15 cellular contexts compared by ENCODE assay signal in the genomic region with DNA sequence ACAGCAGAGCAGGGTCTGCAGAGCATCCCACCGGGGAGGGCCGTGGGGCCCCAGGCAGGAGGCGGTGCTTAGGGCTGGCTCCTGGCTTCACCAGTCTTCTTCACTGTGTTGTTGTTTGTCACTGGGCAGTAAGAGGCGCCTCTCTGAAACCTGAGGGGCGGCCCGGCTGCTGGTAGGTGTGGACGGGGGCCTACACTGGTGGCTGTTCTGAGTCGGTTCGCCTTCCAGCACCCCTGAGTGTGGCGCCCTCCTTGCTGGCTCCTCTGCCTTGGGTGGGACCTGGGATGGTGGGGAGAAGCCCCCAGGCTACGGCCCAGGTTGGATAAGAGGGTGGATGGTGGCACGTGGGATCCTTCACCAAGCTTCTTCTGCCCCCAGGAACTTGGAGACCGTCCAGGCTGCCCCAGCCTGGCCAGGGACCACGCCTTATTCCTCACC. TPM values are rescaled to one million over a fixed set of nuclear protein-coding genes. Genes with fewer than 3 reads are reported as not detected.
DNase-seq lines count a peak whose midpoint lies in the region; FAIRE-seq and TF ChIP-seq lines count a peak whose summit lies in the region.
"Had no signal": no experiment of that assay in that cellular context is flagged by ENCODE, and none has a peak within 500 bp of the region (broad histone marks: within the 10 kb centered on the region; RNA-seq: fewer than 3 reads in every experiment).

No MANE protein-coding gene starts in this region.

- H3K4me3 Mint-ChIP-seq in CD14-positive monocyte (no peak overlapping the region), neural crest cell (no peak overlapping the region)
- H3K4me3 Mint-ChIP-seq: CD8-positive, alpha-beta T cell had no signal

- FAIRE-seq in H1 (lab: Jason Lieb, UNC): no peak
- FAIRE-seq: RCC 7860 had no signal

- TF ChIP-seq RAD21 in H1 (IDR thresholded peaks at IDR 0.05 in 1 of 2, conservative IDR thresholded peaks at IDR 0.05 in 1 of 2; ENCODE audit: low read depth in 2 of 2, low read length in 2 of 2): no peak

- no peak overlapping the region for H3K14ac ChIP-seq in H1 (ENCODE audit: insufficient read length)

- H2AFZ ChIP-seq in H1 (ENCODE audit: low read length): no peak overlapping the region

- H3K18ac ChIP-seq in H1 (ENCODE audit: extremely low read depth, low read length): no peak overlapping the region

- H4K5ac ChIP-seq in H1 (ENCODE audit: insufficient read length, low read depth, low read length): no peak overlapping the region

- no peak overlapping the region for H2BK120ac ChIP-seq in H1 (replicated peaks; ENCODE audit: low read depth, low read length)

- no peak overlapping the region for H3K4ac ChIP-seq in H1 (replicated peaks; ENCODE audit: insufficient read length, low read depth, low read length)

- no peaks in the 10 kb centered on the region for H3K23me2 ChIP-seq in H1 (ENCODE audit: low read depth, low read length)

- H4K91ac ChIP-seq in H1 (replicated peaks; ENCODE audit: insufficient read length, low read length): no peak overlapping the region

- no peak overlapping the region for H2AK5ac ChIP-seq in H1 (ENCODE audit: low read depth, low read length)

- H2BK12ac ChIP-seq in H1 (ENCODE audit: low read depth, low read length): no peak overlapping the region

- no peak for TF ChIP-seq EP300 in H1 (IDR thresholded peaks at IDR 0.05; ENCODE audit: borderline replicate concordance in 1 of 2, low read depth in 2 of 2, low read length in 2 of 2)

- peak overlapping the region; percentile 20; the same call in 1 of the 2 replicates for H4K8ac ChIP-seq in H1 (ENCODE audit: extremely low read depth, insufficient read depth, low read length)

- H3K79me1 ChIP-seq in H1 (ENCODE audit: low read depth, low read length): peaks cover 5% of the 10 kb centered on the region; the same call in 1 of the 2 replicates

- H3K9me3 ChIP-seq in H1 (ENCODE audit: insufficient read depth in 2 of 2, low read depth in 1 of 2, low read length in 1 of 2) (no peaks in the 10 kb centered on the region), uterus (no peaks in the 10 kb centered on the region)

- H3K4me1 ChIP-seq in H1 (replicated peaks in 1 of 4; ENCODE audit: control insufficient read depth in 3 of 4, insufficient read depth in 4 of 4, low read length in 3 of 4) (peaks cover 0 to 15% (median 3%) of the 10 kb centered on the region in 4 experiments; a peak in 4 of 7 replicates), uterus (no peaks in the 10 kb centered on the region)

- H3K36me3 Mint-ChIP-seq in CD14-positive monocyte (peaks cover 0 to 6% of the 10 kb centered on the region in 2 donors), neural crest cell (ENCODE audit: low read depth) (peaks cover 4% of the 10 kb centered on the region)
- H3K36me3 Mint-ChIP-seq: CD8-positive, alpha-beta T cell had no signal

- DNase-seq in CD14-positive monocyte (ENCODE audit: low spot score): no peak
- DNase-seq in HL-60 (ENCODE audit: low read depth in 1 of 2, low spot score in 1 of 2): no peak
- DNase-seq in H1 (ENCODE audit: low read depth in 1 of 2, low spot score in 2 of 2): no peak
- no peak for DNase-seq in neural crest cell (ENCODE audit: low read depth, low spot score)
- no peak for DNase-seq in glomerular visceral epithelial cell (ENCODE audit: extremely low spot score)
- DNase-seq in EL: no peak
- DNase-seq in SW480 (ENCODE audit: low spot score): no peak
- no peak for DNase-seq in uterus
- DNase-seq: CD8-positive, alpha-beta T cell; NCI-H1417; NCI-H2029; NCI-H2171 treated with DMSO at 0.1 percent for 48 hours; NCI-H774; SIG-M5 had no signal

- no peak overlapping the region for H2BK5ac ChIP-seq in H1 (ENCODE audit: low read depth, low read length)

- POLR2A ChIA-PET in H1 (lab: Charles Lee; ENCODE audit: partially characterized antibody): no interaction called here

- CTCF ChIA-PET in H1 (lab: Charles Lee; ENCODE audit: partially characterized antibody): interaction anchor here (1.6 kb wide), 1 partner anchor 13 kb away, joined by 4 read pairs; no protein-coding TSS in a partner anchor

- H3K4me1 Mint-ChIP-seq in CD14-positive monocyte: peaks cover 61% of the 10 kb centered on the region
- H3K4me1 Mint-ChIP-seq in neural crest cell: peaks cover 38% of the 10 kb centered on the region

- H3K4me3 ChIP-seq in HL-60 (replicated peaks; ENCODE audit: insufficient read depth, low read length): no peak overlapping the region
- no peak overlapping the region for H3K4me3 ChIP-seq in H1 (ENCODE audit: extremely low read depth in 1 of 4, insufficient read depth in 2 of 4, low read depth in 3 of 4, low read length in 4 of 4)
- no peak overlapping the region for H3K4me3 ChIP-seq in uterus

- no peak overlapping the region for H3K4me2 ChIP-seq in H1 (ENCODE audit: insufficient read depth in 1 of 2, low read depth in 2 of 2, low read length in 2 of 2)

- no peak overlapping the region for H3K9ac ChIP-seq in H1 (replicated peaks in 1 of 4; ENCODE audit: extremely low read depth in 1 of 4, low read depth in 3 of 4, low read length in 3 of 4)

- H3K9me3 Mint-ChIP-seq in CD14-positive monocyte (peaks cover 0 to 3% (median 0%) of the 10 kb centered on the region in 7 donors), neural crest cell (no peaks in the 10 kb centered on the region)
- H3K9me3 Mint-ChIP-seq: CD8-positive, alpha-beta T cell had no signal

- TF ChIP-seq CTCF in CD14-positive monocyte (IDR thresholded peaks at IDR 0.05) (no peak), HL-60 (IDR thresholded peaks at IDR 0.05; ENCODE audit: insufficient read depth, low read length) (no peak), H1 (IDR thresholded peaks at IDR 0.05; ENCODE audit: control extremely low read depth in 1 of 3, insufficient read depth in 1 of 3, low read depth in 1 of 3, low read length in 3 of 3) (no peak), neural crest cell (conservative IDR thresholded peaks at IDR 0.05) (no peak), uterus (IDR thresholded peaks at IDR 0.05) (no peak)

- H3K27ac Mint-ChIP-seq in CD14-positive monocyte: peak overlapping the region in 5 of 7 donors; percentile 20 to 75 (median 60)
- peak overlapping the region; percentile 89 for H3K27ac Mint-ChIP-seq in neural crest cell (ENCODE audit: unreplicated experiment)
- H3K27ac Mint-ChIP-seq: CD8-positive, alpha-beta T cell had no signal

- H3K79me2 ChIP-seq in H1 (ENCODE audit: control insufficient read depth in 1 of 2, insufficient read depth in 2 of 2, low read length in 2 of 2): peaks cover 0 to 4% of the 10 kb centered on the region in 2 experiments; a peak in 1 of 4 replicates

- no peaks in the 10 kb centered on the region for H3K36me3 ChIP-seq in H1 (ENCODE audit: control insufficient read depth in 2 of 4, insufficient read depth in 4 of 4, low read length in 3 of 4)
- no peaks in the 10 kb centered on the region for H3K36me3 ChIP-seq in uterus

- H2BK15ac ChIP-seq in H1 (ENCODE audit: low read length): no peak overlapping the region

- no peak overlapping the region for H3K56ac ChIP-seq in H1 (replicated peaks; ENCODE audit: insufficient read length, low read depth, low read length)

- H3K27me3 Mint-ChIP-seq in CD14-positive monocyte (ENCODE audit: low read depth in 3 of 3) (peaks cover 0 to 2% (median 1%) of the 10 kb centered on the region in 3 donors), neural crest cell (ENCODE audit: low read depth) (no peaks in the 10 kb centered on the region)

- H3K27ac ChIP-seq in HL-60 (replicated peaks) (peak overlapping the region; percentile 63), H1 (ENCODE audit: low read depth, low read length) (no peak overlapping the region), uterus (no peak overlapping the region)

- intact Hi-C loops in CD14-positive monocyte (cut with micrococcal nuclease): loop anchor here (5.0 kb wide), 1 partner anchor 32 kb away; no protein-coding TSS in a partner anchor
- intact Hi-C loops in uterus (cut with DNase I; ENCODE audit: low total_unique reads): no loop called here

- H3K27me3 ChIP-seq in HL-60 (ENCODE audit: insufficient read depth, poor library complexity, severe bottlenecking) (no peaks in the 10 kb centered on the region), H1 (replicated peaks in 1 of 4; ENCODE audit: control insufficient read depth in 3 of 4, extremely low read depth in 1 of 4, insufficient read depth in 3 of 4, low read length in 3 of 4) (no peaks in the 10 kb centered on the region), uterus (no peaks in the 10 kb centered on the region)

- TF ChIP-seq POLR2A in H1 (IDR thresholded peaks at IDR 0.05; ENCODE audit: control extremely low read depth in 1 of 2, low read depth in 2 of 2, low read length in 2 of 2): no peak
- no peak for TF ChIP-seq POLR2A in uterus (IDR thresholded peaks at IDR 0.05)

- H4K20me1 ChIP-seq in H1 (replicated peaks in 1 of 2; ENCODE audit: control insufficient read depth in 1 of 2, insufficient read depth in 2 of 2, low read length in 2 of 2): peaks cover 0 to 2% of the 10 kb centered on the region in 2 experiments

- H2BK20ac ChIP-seq in H1 (ENCODE audit: low read length): no peak overlapping the region

- H3K23ac ChIP-seq in H1 (ENCODE audit: insufficient read length): no peak overlapping the region

- 96% methylated on average over 14 of the region's 14 CpGs; no CpG with 5 or more reads in 1 of the 2 experiments for WGBS in H1 (ENCODE audit: extremely low coverage in 1 of 2, insufficient coverage in 1 of 2, insufficient read length in 1 of 2, insufficient replicate concordance in 2 of 2, low coverage in 1 of 2, low lambda C conversion rate in 2 of 2, missing lambda C conversion rate in 1 of 2), 2 experiments

TF ChIP-seq in H1, 55 proteins besides CTCF, POLR2A, EP300 and RAD21 (continues in another document):
- TF ChIP-seq CBX5 (IDR thresholded peaks at IDR 0.05; ENCODE audit: low read depth, low read length) (no peak), SRF (IDR thresholded peaks at IDR 0.05; ENCODE audit: low read depth, low read length) (no peak), KDM5A (IDR thresholded peaks at IDR 0.05; ENCODE audit: low read length) (no peak), RXRA (IDR thresholded peaks at IDR 0.05; ENCODE audit: insufficient read depth, low read depth, low read length) (no peak), EGR1 (IDR thresholded peaks at IDR 0.05; ENCODE audit: borderline replicate concordance, low read depth, low read length) (no peak), HDAC2 (IDR thresholded peaks at IDR 0.05; ENCODE audit: borderline replicate concordance in 1 of 2, low read depth in 2 of 2, low read length in 2 of 2) (no peak)

RNA-seq across cellular contexts. Expression of a gene that starts 10.4 kb away (rescaled TPM):
- 10 to 100 TPM in 1 of 2 donors, 1 to 10 TPM in 1; 9.5 to 12.6 TPM for polyA plus RNA-seq in CD14-positive monocyte
- total RNA-seq in H1 (2021; fragmentation: NEBNext Ultra II Directional; extraction: Animal tissue kit (Norgen Biotek cat#: 25700)): 20.5 and 25.6 TPM in 2 replicates
- polyA plus RNA-seq in H1 (2011; rRNA removed): 7.9 and 8.6 TPM in 2 replicates
- 9.2 TPM for polyA plus RNA-seq in H1 (2011; cell fraction: cytosol; rRNA removed)
- 18.3 TPM for polyA plus RNA-seq in H1 (2011; cell fraction: nucleus; rRNA removed)
- polyA plus RNA-seq in H1 (2012, experiment 1 of 2): 14.3 to 23.8 TPM (median 16.0 TPM) in 4 replicates
- 5.4 TPM for polyA plus RNA-seq in H1 (2012, experiment 2 of 2)
- polyA plus RNA-seq in H1 (2013, experiment 1 of 2): 10.3 TPM
- 9.8 TPM for polyA plus RNA-seq in H1 (2013, experiment 2 of 2)
- polyA minus RNA-seq in H1 (2011; rRNA and poly(A)+ RNA removed): 12.8 and 15.9 TPM in 2 replicates
- 8.7 TPM for polyA minus RNA-seq in H1 (2011; cell fraction: cytosol; rRNA and poly(A)+ RNA removed)
- 8.7 TPM for polyA minus RNA-seq in H1 (2011; cell fraction: nucleus; rRNA and poly(A)+ RNA removed)
- 32.3 and 34.1 TPM in 2 replicates for total RNA-seq in neural crest cell
- 10 to 100 TPM in 3 of 4 donors, 1 to 10 TPM in 1; 5.6 to 37.0 (median 15.2) TPM for total RNA-seq in uterus
